Comparison of ENCODE assay signal across 22 cellular contexts in the genomic region with DNA sequence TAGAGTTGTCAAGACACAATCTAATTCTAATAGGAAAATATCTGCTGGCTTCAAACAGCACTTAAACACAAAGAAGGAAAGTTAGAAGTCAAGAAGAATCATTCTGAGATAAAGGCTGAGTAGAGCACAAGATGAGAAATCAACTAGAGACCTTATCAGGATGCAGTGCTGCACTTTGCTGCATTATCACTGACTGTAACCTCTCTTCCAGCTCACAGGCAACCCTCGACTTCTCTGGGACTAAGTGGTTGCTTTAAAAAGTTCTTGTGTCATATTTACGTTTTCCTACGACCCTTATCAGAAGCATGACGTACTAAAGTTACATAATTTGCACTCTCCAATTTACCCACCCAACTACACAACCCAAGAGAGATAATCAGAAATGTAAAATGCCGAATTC.
"Had no signal": no experiment of that assay in that cellular context is flagged by ENCODE, and none has a peak within 500 bp of the region (broad histone marks: within the 10 kb centered on the region; RNA-seq: fewer than 3 reads in every experiment).

No MANE protein-coding gene starts in this region.

- DNase-seq: colonic mucosa; dermis blood vessel endothelial cell; effector memory CD4-positive, alpha-beta T cell; esophagus squamous epithelium; foreskin melanocyte; kidney; mesenchymal stem cell; midbrain; naive thymus-derived CD4-positive, alpha-beta T cell; nucleus accumbens; right cardiac atrium; sigmoid colon; stimulated activated CD4-positive, alpha-beta T cell treated with anti-CD3 and anti-CD28 coated beads, Interleukin-2, amount 100 ng/mL, for 24 hours; stimulated activated CD4-positive, alpha-beta T cell treated with anti-CD3 and anti-CD28 coated beads, Interleukin-4, amount 100 ng/mL, for 24 hours; stimulated activated naive CD4-positive, alpha-beta T cell treated with Interleukin-2 at 50 U/mL for 16 hours; stomach; thyroid gland; trophoblast cell had no signal

- H3K27me3 ChIP-seq: colonic mucosa, esophagus squamous epithelium, sigmoid colon, stomach, thyroid gland had no signal

- H3K27ac ChIP-seq: colonic mucosa, esophagus squamous epithelium, prostate gland, sigmoid colon, stomach, thyroid gland had no signal

- H3K4me3 ChIP-seq: colonic mucosa, esophagus squamous epithelium, prostate gland, sigmoid colon, stomach, thyroid gland had no signal

- H3K36me3 ChIP-seq: colonic mucosa, esophagus squamous epithelium, prostate gland, sigmoid colon, thyroid gland had no signal

- ATAC-seq: left lobe of liver; naive thymus-derived CD4-positive, alpha-beta T cell; right cardiac atrium; stimulated activated effector memory CD8-positive, alpha-beta T cell treated with anti-CD3 and anti-CD28 coated beads, Interleukin-12 subunit alpha, Interleukin-12 subunit beta, amount 100 ng/mL, for 72 hours had no signal

- H3K9me3 ChIP-seq: colonic mucosa, esophagus squamous epithelium, prostate gland, sigmoid colon, stomach, thyroid gland had no signal

- FAIRE-seq: endothelial cell of umbilical vein, kidney had no signal

- H3K4me1 ChIP-seq: colonic mucosa, esophagus squamous epithelium, prostate gland had no signal
